Comparison of ENCODE assay signal across 8 cellular contexts in the genomic region with DNA sequence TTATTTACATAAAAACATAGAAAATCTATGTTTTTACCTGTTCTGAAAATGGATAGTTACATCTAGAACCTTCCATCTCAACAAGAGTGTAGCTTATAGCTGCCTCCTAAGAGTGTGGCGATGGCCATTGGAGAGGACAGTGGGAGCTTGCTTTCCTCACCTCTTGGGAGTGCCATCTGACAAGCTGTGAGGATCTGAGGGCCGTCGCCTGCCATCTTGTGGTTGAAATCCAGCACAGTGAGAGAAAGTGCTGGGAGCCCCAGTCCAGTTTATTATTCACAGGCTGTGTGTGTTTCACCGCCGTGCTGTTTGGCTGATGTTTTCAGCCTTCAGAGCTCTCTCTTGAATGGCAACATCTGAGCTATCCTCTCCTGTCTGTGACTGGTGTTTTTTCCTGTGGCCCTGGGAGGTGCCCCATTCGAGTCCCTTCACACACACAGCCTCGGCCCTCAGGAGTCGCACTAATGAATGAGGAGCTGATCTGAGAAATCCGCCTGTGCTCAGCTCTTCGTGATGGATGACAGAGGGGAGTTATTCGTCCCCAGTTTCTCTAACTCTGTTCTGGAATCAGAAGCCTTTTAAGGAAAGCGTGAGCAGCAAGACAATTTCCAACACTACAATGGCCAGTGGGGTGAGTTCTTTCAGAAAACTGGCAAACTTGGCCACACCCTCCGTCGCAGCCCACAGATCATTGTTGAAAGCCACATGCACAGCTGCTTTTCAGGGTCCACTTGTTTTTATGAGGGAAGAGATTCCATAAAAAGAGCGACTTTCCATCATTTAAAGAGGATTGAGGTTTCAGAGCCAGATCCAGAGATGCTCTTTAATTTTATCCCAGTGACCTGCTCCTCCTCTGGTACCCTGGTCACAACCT.
DNase-seq lines count a peak whose midpoint lies in the region; ATAC-seq and TF ChIP-seq lines count a peak whose summit lies in the region.

No MANE protein-coding gene starts in this region.

- H3K4me1 ChIP-seq in Panc1 (ENCODE audit: control insufficient read depth, insufficient read depth, low read length) (no peaks in the 10 kb centered on the region), suprapubic skin (peaks cover 9% of the 10 kb centered on the region)

- TF ChIP-seq EP300 in suprapubic skin (IDR thresholded peaks at IDR 0.05), result no peak

- no peak for TF ChIP-seq POLR2A in suprapubic skin (IDR thresholded peaks at IDR 0.05)

- H3K36me3 ChIP-seq in Panc1 (ENCODE audit: control insufficient read depth, insufficient read depth, low read length) (no peaks in the 10 kb centered on the region), suprapubic skin (no peaks in the 10 kb centered on the region)

- peak; percentile 86 for TF ChIP-seq CTCF in Panc1 (IDR thresholded peaks at IDR 0.05)
- TF ChIP-seq CTCF in choroid plexus epithelial cell (conservative IDR thresholded peaks at IDR 0.05; ENCODE audit: low read depth, low read length), result peak; percentile 92
- TF ChIP-seq CTCF in suprapubic skin (IDR thresholded peaks at IDR 0.05), result peak; percentile 53 to 67

- DNase-seq in stimulated activated CD4-positive, alpha-beta T cell treated with anti-CD3 and anti-CD28 coated beads, Interleukin-4, amount 100 ng/mL, for 24 hours, result peak; percentile 6
- no peak for DNase-seq in stimulated activated CD4-positive, alpha-beta T cell treated with anti-CD3 and anti-CD28 coated beads, Interleukin-4, amount 100 ng/mL, for 1 hour
- DNase-seq in HuH-7 (ENCODE audit: low spot score) (peak; percentile 62), Panc1 (ENCODE audit: low read depth, low spot score) (peak; percentile 56), choroid plexus epithelial cell (ENCODE audit: low read depth) (peak; percentile 87), kidney tubule cell (ENCODE audit: low spot score) (peak; percentile 82), suprapubic skin (ENCODE audit: low spot score in 2 of 2) (no peak)

- in situ Hi-C loops in Panc1 (cut with HindIII; ENCODE audit: low pct_unique_long_range_greater_than_20kb, low sequenced_read_pairs), result no loop called here

- ATAC-seq in Panc1, result peak; percentile 99
- no peak for ATAC-seq in HG02970 (IDR thresholded peaks at IDR 0.05; ENCODE audit: low FRiP score, unreplicated experiment)

- 55% methylated on average over 14 of the region's 15 CpGs for WGBS in suprapubic skin

- H3K27ac ChIP-seq in Panc1 (ENCODE audit: low read length) (no peak overlapping the region), suprapubic skin (no peak overlapping the region)

- no TSS peak for BruUV-seq in Panc1 (replicated peaks; lab: Mats Ljungman, UMichigan)

- CTCF ChIA-PET in Panc1 (lab: Charles Lee), result interaction anchor here (0.5 to 1.2 kb wide), 8 partner anchors 8 to 268 kb away, joined by 3 to 7 read pairs (median 3); no protein-coding TSS in a partner anchor

- intact Hi-C loops in Panc1 (cut with micrococcal nuclease; ENCODE audit: unreplicated experiment), result loop anchor here (1.0 kb wide), 1 partner anchor 228 kb away; no protein-coding TSS in a partner anchor

- H3K9me3 ChIP-seq in Panc1 (ENCODE audit: control insufficient read depth, insufficient read depth, low read depth, low read length) (no peaks in the 10 kb centered on the region), suprapubic skin (no peaks in the 10 kb centered on the region)

- H3K4me3 ChIP-seq in Panc1 (ENCODE audit: low read depth in 2 of 2, low read length in 2 of 2) (peak overlapping the region in 1 of 2 experiments; percentile 9; a peak in 1 of 4 replicates), choroid plexus epithelial cell (ENCODE audit: low read depth, low read length) (no peak overlapping the region), suprapubic skin (no peak overlapping the region)

- H3K27me3 ChIP-seq in Panc1 (ENCODE audit: control insufficient read depth, insufficient read depth, low read length) (peaks cover 27% of the 10 kb centered on the region), suprapubic skin (no peaks in the 10 kb centered on the region)

- POLR2A ChIA-PET in Panc1 (lab: Charles Lee), result no interaction called here

Comparison
In these comparisons a context has a peak if more than half of its experiments do, and no peak if none do; other contexts are left out.
1. DNase-seq: peak in stimulated activated CD4-positive, alpha-beta T cell treated with anti-CD3 and anti-CD28 coated beads, Interleukin-4, amount 100 ng/mL, for 24 hours (single experiment), HuH-7 (single experiment), Panc1 (single experiment), choroid plexus epithelial cell (single experiment) and kidney tubule cell (single experiment); none in stimulated activated CD4-positive, alpha-beta T cell treated with anti-CD3 and anti-CD28 coated beads, Interleukin-4, amount 100 ng/mL, for 1 hour (single experiment) and suprapubic skin (0 of 2).
2. Peak in every context shown above with its lines, with median percentiles within 50 percentile points of each other: CTCF ChIP-seq.